In genomic region chr19:46661020-46661731, GRCh38 we compare ENCODE assay signal across 8 cellular contexts. TPM values are rescaled to one million over a fixed set of nuclear protein-coding genes. Genes with fewer than 3 reads are reported as not detected.
DNase-seq lines count a peak whose midpoint lies in the region; ATAC-seq and TF ChIP-seq lines count a peak whose summit lies in the region.

TSS of gene DACT3 (minus strand) at chr19:46661182. CDS start at chr19:46661064, 118 bp downstream.

- peak; percentile 98 for DNase-seq in GM12864 (ENCODE audit: low read depth)
- DNase-seq in NCI-H1436 (lab: John Stamatoyannopoulos, UW), result peak; percentile 100
- DNase-seq in SW480 (ENCODE audit: low spot score), result peak; percentile 100
- peak; percentile 100 for DNase-seq in adrenal gland
- DNase-seq in cardiac muscle cell (ENCODE audit: low read depth in 1 of 2, low spot score in 1 of 2), result peak; percentile 100
- peak; percentile 100 for DNase-seq in ovary

- TF ChIP-seq POLR2A in adrenal gland (IDR thresholded peaks at IDR 0.05) (no peak), ovary (IDR thresholded peaks at IDR 0.05) (no peak)

- H3K36me3 ChIP-seq in adrenal gland (replicated peaks in 1 of 2) (no peaks in the 10 kb centered on the region), cardiac muscle cell (no peaks in the 10 kb centered on the region), ovary (no peaks in the 10 kb centered on the region), thymus (ENCODE audit: control insufficient read depth, insufficient read depth) (no peaks in the 10 kb centered on the region)

- H3K27me3 ChIP-seq in adrenal gland, result no peaks in the 10 kb centered on the region
- no peaks in the 10 kb centered on the region for H3K27me3 ChIP-seq in cardiac muscle cell
- no peaks in the 10 kb centered on the region for H3K27me3 ChIP-seq in ovary
- H3K27me3 ChIP-seq in thymus (ENCODE audit: control insufficient read depth, insufficient read depth), result peaks cover 31% of the 10 kb centered on the region

- TF ChIP-seq EP300 in ovary (IDR thresholded peaks at IDR 0.05), result peak; percentile 46

- no peaks in the 10 kb centered on the region for H3K9me3 ChIP-seq in adrenal gland (replicated peaks in 1 of 3)
- H3K9me3 ChIP-seq in cardiac muscle cell (ENCODE audit: low read depth), result no peaks in the 10 kb centered on the region
- H3K9me3 ChIP-seq in ovary, result no peaks in the 10 kb centered on the region
- no peaks in the 10 kb centered on the region for H3K9me3 ChIP-seq in thymus (ENCODE audit: control insufficient read depth)

- TF ChIP-seq CTCF in GM12864 (IDR thresholded peaks at IDR 0.05; ENCODE audit: low read depth, low read length, missing control alignments) (no peak), adrenal gland (IDR thresholded peaks at IDR 0.05) (peak in 1 of 6 experiments; percentile 11), cardiac muscle cell (IDR thresholded peaks at IDR 0.05; ENCODE audit: low read depth, low read length) (no peak), ovary (IDR thresholded peaks at IDR 0.05) (peak in 1 of 3 donors; percentile 20)

- intact Hi-C loops in adrenal gland (cut with DNase I), result loop anchor here (5.0 to 10.0 kb wide), 2 partner anchors 49 to 126 kb away; no protein-coding TSS in a partner anchor
- intact Hi-C loops in ovary (cut with DNase I), result loop anchor here in 3 of 4 donors (10.0 kb wide), 3 partner anchors 46 to 136 kb away; partner anchors contain the start of gene CALM3 (in 1 of the 3)

- 0 to 3% (median 0%) methylated on average over 7 to 61 of the region's 61 CpGs for WGBS in adrenal gland, 4 donors
- 0 to 1% (median 1%) methylated on average over 43 to 61 of the region's 61 CpGs for WGBS in ovary, 3 donors
- under 1% methylated on average over 61 of the region's 61 CpGs for WGBS in thymus

- ATAC-seq in HG02840 (IDR thresholded peaks at IDR 0.05; ENCODE audit: low FRiP score, unreplicated experiment), result peak; percentile 93

- H3K4me3 ChIP-seq in GM12864 (ENCODE audit: low read depth, low read length), result peak within 1 kb of the TSS; percentile 45
- H3K4me3 ChIP-seq in adrenal gland, result peak within 1 kb of the TSS in 2 of 4 donors; percentile 33 to 61
- H3K4me3 ChIP-seq in cardiac muscle cell, result peak within 1 kb of the TSS; percentile 85
- H3K4me3 ChIP-seq in ovary, result peak within 1 kb of the TSS; percentile 87
- H3K4me3 ChIP-seq in thymus (ENCODE audit: low read length), result peak within 1 kb of the TSS; percentile 58

- peak within 1 kb of the TSS in 4 of 5 donors; percentile 59 to 83 (median 76) for H3K27ac ChIP-seq in adrenal gland
- peak within 1 kb of the TSS; percentile 80 for H3K27ac ChIP-seq in cardiac muscle cell
- peak within 1 kb of the TSS; percentile 61 to 75 for H3K27ac ChIP-seq in ovary
- H3K27ac ChIP-seq in thymus (ENCODE audit: low read depth), result peak within 1 kb of the TSS; percentile 80

- H3K4me1 ChIP-seq in adrenal gland (replicated peaks in 1 of 2), result peaks cover 12 to 26% of the 10 kb centered on the region in 2 donors
- H3K4me1 ChIP-seq in cardiac muscle cell (ENCODE audit: low read depth), result peaks cover 9% of the 10 kb centered on the region
- no peaks in the 10 kb centered on the region for H3K4me1 ChIP-seq in ovary (ENCODE audit: insufficient read depth)
- peaks cover 9% of the 10 kb centered on the region for H3K4me1 ChIP-seq in thymus (ENCODE audit: control insufficient read depth, insufficient read depth, low read length)

RNA-seq across cellular contexts. Expression of gene DACT3, which starts in this region (rescaled TPM):
- total RNA-seq in adrenal gland, result 1 to 10 TPM; 1.7 to 9.8 (median 4.4) TPM
- 1 to 10 TPM; 2.3 to 3.8 (median 2.6) TPM for polyA plus RNA-seq in adrenal gland
- total RNA-seq in cardiac muscle cell, result 115 and 142 TPM in 2 replicates
- 107 and 153 TPM in 2 replicates for polyA plus RNA-seq in cardiac muscle cell
- 10 to 100 TPM in 6 of 7 donors, 1 to 10 TPM in 1; 7.6 to 56.5 (median 20.8) TPM for total RNA-seq in ovary
- polyA plus RNA-seq in ovary, result 10 to 100 TPM; 15.2 to 51.3 TPM
- 3.4 TPM for polyA plus RNA-seq in thymus
